ENCODE assay signal across 8 cellular contexts in genomic region chr16:22098538-22099255, GRCh38. TPM values are rescaled to one million over a fixed set of nuclear protein-coding genes. Genes with fewer than 3 reads are reported as not detected.
A peak's percentile ranks its signal among the peaks of the same experiment; 100 is the strongest.
DNase-seq lines count a peak whose midpoint lies in the region; ATAC-seq and TF ChIP-seq lines count a peak whose summit lies in the region.

No MANE protein-coding gene starts in this region.

- H2AFZ ChIP-seq in neural cell (ENCODE audit: low read depth, low read length): no peak overlapping the region

- peak; percentile 88 for TF ChIP-seq RAD21 in neural cell (conservative IDR thresholded peaks at IDR 0.05)

- ATAC-seq in GM18517 (IDR thresholded peaks at IDR 0.05; ENCODE audit: unreplicated experiment): no peak

- no peaks in the 10 kb centered on the region for H3K36me3 Mint-ChIP-seq in activated CD4-positive, alpha-beta T cell treated with anti-CD3 and anti-CD28 coated beads, Interleukin-2, amount 10 ng/mL, durations not matched to agents 7 days and 5 days (ENCODE audit: low read depth)

- no peaks in the 10 kb centered on the region for H3K4me1 Mint-ChIP-seq in activated CD4-positive, alpha-beta T cell treated with anti-CD3 and anti-CD28 coated beads, Interleukin-2, amount 10 ng/mL, durations not matched to agents 7 days and 5 days

- POLR2A ChIA-PET in activated CD4-positive, alpha-beta T cell treated with anti-CD3 and anti-CD28 coated beads, Interleukin-2, amount 10 ng/mL, durations not matched to agents 7 days and 5 days (lab: Charles Lee): no interaction called here

- no peak overlapping the region for H3K9ac ChIP-seq in neural cell (ENCODE audit: low read length)

- no peak overlapping the region for H3K4me3 Mint-ChIP-seq in activated CD4-positive, alpha-beta T cell treated with anti-CD3 and anti-CD28 coated beads, Interleukin-2, amount 10 ng/mL, durations not matched to agents 7 days and 5 days

- no peak overlapping the region for H3K27ac ChIP-seq in neural cell (ENCODE audit: low read length)

- H3K4me3 ChIP-seq in epithelial cell of esophagus (ENCODE audit: low read length) (no peak overlapping the region), neural cell (ENCODE audit: low read length) (no peak overlapping the region)

- H3F3A ChIP-seq in neural cell (ENCODE audit: insufficient read depth, low read length, poor library complexity, severe bottlenecking): no peaks in the 10 kb centered on the region

- no peaks in the 10 kb centered on the region for H3K36me3 ChIP-seq in neural cell (ENCODE audit: insufficient read depth, low read length)

- H3K27me3 Mint-ChIP-seq in activated CD4-positive, alpha-beta T cell treated with anti-CD3 and anti-CD28 coated beads, Interleukin-2, amount 10 ng/mL, durations not matched to agents 7 days and 5 days: peaks cover 19% of the 10 kb centered on the region

- no peak for TF ChIP-seq EP300 in neural cell (conservative IDR thresholded peaks at IDR 0.05; ENCODE audit: poor library complexity, severe bottlenecking)

- H3K9me2 ChIP-seq in neural cell (ENCODE audit: insufficient read depth, low read length): no peaks in the 10 kb centered on the region

- no peaks in the 10 kb centered on the region for H3K79me2 ChIP-seq in neural cell (replicated peaks; ENCODE audit: insufficient read depth, low read length)

- H3K4me2 ChIP-seq in neural cell (ENCODE audit: low read length): no peak overlapping the region

- no peaks in the 10 kb centered on the region for H3K27me3 ChIP-seq in neural cell (ENCODE audit: insufficient read depth, low read depth, low read length)

- no peaks in the 10 kb centered on the region for H4K20me1 ChIP-seq in neural cell (ENCODE audit: insufficient read depth)

- H3K9me3 Mint-ChIP-seq in activated CD4-positive, alpha-beta T cell treated with anti-CD3 and anti-CD28 coated beads, Interleukin-2, amount 10 ng/mL, durations not matched to agents 7 days and 5 days: no peaks in the 10 kb centered on the region

- CTCF ChIA-PET in activated CD4-positive, alpha-beta T cell treated with anti-CD3 and anti-CD28 coated beads, Interleukin-2, amount 10 ng/mL, durations not matched to agents 7 days and 5 days (lab: Charles Lee): interaction anchor here (0.6 to 1.7 kb wide), 18 partner anchors 9 to 790 kb away, joined by 3 to 9 read pairs (median 4); no protein-coding TSS in a partner anchor

- DNase-seq in activated CD4-positive, alpha-beta T cell treated with anti-CD3 and anti-CD28 coated beads, Interleukin-2, amount 10 ng/mL, durations not matched to agents 7 days and 5 days: peak; percentile 29
- no peak for DNase-seq in activated CD4-positive, alpha-beta T cell treated with anti-CD3 and anti-CD28 coated beads for 1 hour
- peak; percentile 52 for DNase-seq in LHCN-M2 (ENCODE audit: low read depth)
- peak; percentile 43 for DNase-seq in SHP77 treated with DMSO at 0.1 percent for 48 hours (lab: John Stamatoyannopoulos, UW)
- DNase-seq in epithelial cell of esophagus (ENCODE audit: low read depth): peak; percentile 55
- DNase-seq in activated CD8-positive, alpha-beta memory T cell treated with anti-CD3 and anti-CD28 coated beads, Interleukin-2, amount 50 U/mL, for 48 hours: no peak

- H3K27ac Mint-ChIP-seq in activated CD4-positive, alpha-beta T cell treated with anti-CD3 and anti-CD28 coated beads, Interleukin-2, amount 10 ng/mL, durations not matched to agents 7 days and 5 days: no peak overlapping the region

- TF ChIP-seq CTCF in epithelial cell of esophagus (IDR thresholded peaks at IDR 0.05; ENCODE audit: insufficient read depth, low read depth, low read length, missing control alignments) (peak; percentile 74), neural cell (IDR thresholded peaks at IDR 0.05; ENCODE audit: poor library complexity, severe bottlenecking) (peak; percentile 93)

- no peaks in the 10 kb centered on the region for H3K9me3 ChIP-seq in neural cell (ENCODE audit: low read length)

TF ChIP-seq in neural cell, 6 proteins besides CTCF, POLR2A, EP300 and RAD21:
- TF ChIP-seq SMC3 (conservative IDR thresholded peaks at IDR 0.05; ENCODE audit: poor library complexity) (peak; percentile 91), TAF1 (IDR thresholded peaks at IDR 0.05; ENCODE audit: low read depth) (no peak)

RNA-seq across cellular contexts. Expression of gene VWA3A, which starts 6.4 kb away (rescaled TPM):
- total RNA-seq in activated CD4-positive, alpha-beta T cell treated with anti-CD3 and anti-CD28 coated beads, Interleukin-2, amount 10 ng/mL, durations not matched to agents 7 days and 5 days: under 1 TPM; 0.15 to 0.20 TPM
- not detected in 2 replicates for total RNA-seq in LHCN-M2 (2014; rRNA removed)
- polyA plus RNA-seq in LHCN-M2 (2012): not detected
- 0.96 and 1.8 TPM in 2 replicates for polyA plus RNA-seq in neural cell
- polyA minus RNA-seq in neural cell: 1.3 and 1.5 TPM in 2 replicates

Comparison
In these comparisons a context has a peak if more than half of its experiments do, and no peak if none do; other contexts are left out.
1. DNase-seq: peak in activated CD4-positive, alpha-beta T cell treated with anti-CD3 and anti-CD28 coated beads, Interleukin-2, amount 10 ng/mL, durations not matched to agents 7 days and 5 days (single experiment), LHCN-M2 (single experiment), SHP77 treated with DMSO at 0.1 percent for 48 hours (single experiment) and epithelial cell of esophagus (single experiment); none in activated CD4-positive, alpha-beta T cell treated with anti-CD3 and anti-CD28 coated beads for 1 hour (single experiment) and activated CD8-positive, alpha-beta memory T cell treated with anti-CD3 and anti-CD28 coated beads, Interleukin-2, amount 50 U/mL, for 48 hours (single experiment).